Comparison of ENCODE assay signal across 21 cellular contexts in the genomic region with DNA sequence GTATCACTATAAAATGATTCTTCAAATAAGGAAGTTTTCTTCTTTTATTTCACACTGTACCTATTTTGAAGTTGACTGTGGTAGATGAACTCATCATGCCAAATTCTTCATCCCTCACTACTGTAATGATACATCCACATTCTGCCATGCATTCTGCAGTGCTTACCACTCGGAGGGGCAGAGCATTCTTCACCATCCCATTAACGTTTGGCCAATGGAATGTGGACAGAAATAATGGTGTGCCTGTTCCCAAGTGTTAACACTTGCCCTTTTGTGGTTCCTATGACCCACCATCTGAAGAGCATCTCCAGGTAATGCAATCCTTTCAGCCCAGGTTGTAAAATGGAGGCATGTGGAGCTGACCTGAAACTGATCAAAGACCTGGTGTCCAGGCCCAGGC.
"Had no signal": no experiment of that assay in that cellular context is flagged by ENCODE, and none has a peak within 500 bp of the region (broad histone marks: within the 10 kb centered on the region; RNA-seq: fewer than 3 reads in every experiment).

No MANE protein-coding gene starts in this region.

- H3K4me3 Mint-ChIP-seq: activated naive CD8-positive, alpha-beta T cell treated with anti-CD3 and anti-CD28 coated beads for 36 hours; activated T-cell treated with anti-CD3 and anti-CD28 coated beads, Interleukin-2, amount 50 U/mL, for 4 hours; neural crest cell; type B pancreatic cell had no signal

- H3K4me1 ChIP-seq: breast epithelium had no signal

- H3K27me3 Mint-ChIP-seq: type B pancreatic cell had no signal

- H3K9me3 ChIP-seq: breast epithelium, esophagus squamous epithelium, heart right ventricle, ovary, suprapubic skin had no signal

- DNase-seq: activated CD4-positive, alpha-beta T cell treated with anti-CD3 and anti-CD28 coated beads, Interleukin-2, amount 50 U/mL, for 1 hour; activated CD4-positive, CD25-positive, alpha-beta regulatory T cell; activated gamma-delta T cell; activated naive CD8-positive, alpha-beta T cell treated with anti-CD3 and anti-CD28 coated beads for 36 hours; activated T-cell treated with anti-CD3 and anti-CD28 coated beads, Interleukin-2, amount 50 U/mL, for 4 hours; dorsolateral prefrontal cortex; esophagus squamous epithelium; foreskin melanocyte; heart right ventricle; kidney; ovary; stimulated activated CD4-positive, alpha-beta T cell treated with anti-CD3 and anti-CD28 coated beads, Interleukin-4, amount 100 ng/mL, for 1 hour; stimulated activated CD8-positive, alpha-beta memory T cell treated with anti-CD3 and anti-CD28 coated beads, Interleukin-4, amount 100 ng/mL, for 48 hours; stimulated activated naive CD8-positive, alpha-beta T cell treated with anti-CD3 and anti-CD28 coated beads, Interleukin-15, Interleukin-2, amounts not matched to agents 100 U/mL and 50 U/mL, for 24 hours; T-helper 2 cell had no signal

- ATAC-seq: activated T-cell treated with anti-CD3 and anti-CD28 coated beads, Interleukin-2, amount 50 U/mL, for 4 hours; heart right ventricle; stimulated activated naive CD8-positive, alpha-beta T cell treated with anti-CD3 and anti-CD28 coated beads, Interleukin-15, Interleukin-2, amounts not matched to agents 100 U/mL and 50 U/mL, for 24 hours had no signal

- H3K9me3 Mint-ChIP-seq: activated naive CD8-positive, alpha-beta T cell treated with anti-CD3 and anti-CD28 coated beads for 36 hours; activated T-cell treated with anti-CD3 and anti-CD28 coated beads, Interleukin-2, amount 50 U/mL, for 4 hours had no signal

- H3K36me3 ChIP-seq: breast epithelium, esophagus squamous epithelium, heart right ventricle, ovary, suprapubic skin had no signal

- H3K36me3 Mint-ChIP-seq: activated naive CD8-positive, alpha-beta T cell treated with anti-CD3 and anti-CD28 coated beads for 36 hours had no signal

- H3K4me3 ChIP-seq: breast epithelium, dorsolateral prefrontal cortex, esophagus squamous epithelium, heart right ventricle, ovary, suprapubic skin had no signal

- H3K4me1 Mint-ChIP-seq: activated naive CD8-positive, alpha-beta T cell treated with anti-CD3 and anti-CD28 coated beads for 36 hours had no signal

- H3K27ac Mint-ChIP-seq: activated naive CD8-positive, alpha-beta T cell treated with anti-CD3 and anti-CD28 coated beads for 36 hours; type B pancreatic cell had no signal

- H3K27me3 ChIP-seq: breast epithelium, dorsolateral prefrontal cortex, esophagus squamous epithelium, heart right ventricle, suprapubic skin had no signal

- H3K27ac ChIP-seq: breast epithelium, dorsolateral prefrontal cortex, esophagus squamous epithelium, heart right ventricle, ovary, suprapubic skin had no signal

- FAIRE-seq: endometrium, TTC549 had no signal
